In genomic region chr16:53549970-53550406, GRCh38 we compare ENCODE assay signal across 8 cellular contexts. TPM values are rescaled to one million over a fixed set of nuclear protein-coding genes. Genes with fewer than 3 reads are reported as not detected.
DNase-seq lines count a peak whose midpoint lies in the region; ATAC-seq and TF ChIP-seq lines count a peak whose summit lies in the region.

No MANE protein-coding gene starts in this region.

- no peak overlapping the region for H3K4me3 ChIP-seq in AG04450 (ENCODE audit: low read depth, low read length)
- no peak overlapping the region for H3K4me3 ChIP-seq in colonic mucosa
- no peak overlapping the region for H3K4me3 ChIP-seq in liver (ENCODE audit: low read depth in 1 of 3, low read length in 3 of 3)

- DNase-seq in AG04450 (ENCODE audit: low read depth, low spot score) (peak; percentile 70), NCI-H345 (lab: John Stamatoyannopoulos, UW) (peak; percentile 61), colonic mucosa (peak; percentile 56)
- DNase-seq in activated CD4-positive, alpha-beta T cell treated with anti-CD3 and anti-CD28 coated beads for 1 hour, result peak; percentile 22
- DNase-seq in stimulated activated CD4-positive, alpha-beta T cell treated with anti-CD3 and anti-CD28 coated beads, TNF-alpha, amount 100 ng/mL, for 1 hour (ENCODE audit: low read depth in 3 of 3, low spot score in 1 of 3), result peak; percentile 2 to 28 (median 16)

- ATAC-seq in GM18517 (IDR thresholded peaks at IDR 0.05; ENCODE audit: unreplicated experiment) (peak; percentile 71), HG03135 (IDR thresholded peaks at IDR 0.05; ENCODE audit: unreplicated experiment) (peak; percentile 56)

- H3K27me3 ChIP-seq in AG04450 (ENCODE audit: control insufficient read depth, insufficient read depth, low read length) (peaks cover 31% of the 10 kb centered on the region), colonic mucosa (no peaks in the 10 kb centered on the region), liver (ENCODE audit: control insufficient read depth in 4 of 4, insufficient read depth in 4 of 4, low read length in 3 of 4) (no peaks in the 10 kb centered on the region)

- H3K27ac ChIP-seq in AG04450 (ENCODE audit: low read depth, low read length) (no peak overlapping the region), colonic mucosa (no peak overlapping the region), liver (ENCODE audit: low read depth in 1 of 2, low read length in 2 of 2) (no peak overlapping the region)

- H3K9ac ChIP-seq in colonic mucosa (ENCODE audit: low read depth in 2 of 2, low read length in 2 of 2) (no peak overlapping the region), liver (ENCODE audit: low read depth in 1 of 2, low read length in 2 of 2) (no peak overlapping the region)

- H3K36me3 ChIP-seq in colonic mucosa (no peaks in the 10 kb centered on the region), liver (ENCODE audit: control insufficient read depth in 4 of 4, insufficient read depth in 3 of 4, low read depth in 1 of 4, low read length in 3 of 4) (no peaks in the 10 kb centered on the region)

- H3K4me1 ChIP-seq in colonic mucosa (no peaks in the 10 kb centered on the region), liver (ENCODE audit: control insufficient read depth in 4 of 4, insufficient read depth in 4 of 4, low read length in 3 of 4) (peaks cover 0 to 3% (median 0%) of the 10 kb centered on the region in 4 donors)

- peak; percentile 93 for TF ChIP-seq RAD21 in liver (IDR thresholded peaks at IDR 0.05)

- intact Hi-C loops in colonic mucosa (cut with DNase I), result no loop called here

- POLR2A ChIA-PET in AG04450 (lab: Yijun Ruan, JAX), result interaction anchor here (0.5 kb wide), 1 partner anchor 1893 kb away, joined by 4 read pairs; no protein-coding TSS in a partner anchor

- H3K9me3 ChIP-seq in AG04450 (ENCODE audit: control insufficient read depth, insufficient read depth, low read length) (no peaks in the 10 kb centered on the region), colonic mucosa (no peaks in the 10 kb centered on the region), liver (ENCODE audit: control insufficient read depth in 4 of 4, low read length in 3 of 4) (no peaks in the 10 kb centered on the region)

- TF ChIP-seq CTCF in AG04450 (IDR thresholded peaks at IDR 0.05; ENCODE audit: low read depth, low read length) (peak; percentile 79), colonic mucosa (IDR thresholded peaks at IDR 0.05) (peak; percentile 61), liver (IDR thresholded peaks at IDR 0.05; ENCODE audit: low read depth, low read length, missing input control) (peak; percentile 82)

- WGBS in liver, result 2% methylated on average over 13 of the region's 13 CpGs

- CTCF ChIA-PET in AG04450 (lab: Charles Lee), result interaction anchor here (0.6 to 2.2 kb wide), 44 partner anchors 10 to 1918 kb away, joined by 3 to 19 read pairs (median 4); no protein-coding TSS in a partner anchor

TF ChIP-seq in liver, 16 proteins besides CTCF, POLR2A, EP300 and RAD21:
- no peak for TF ChIP-seq ZBTB33 (IDR thresholded peaks at IDR 0.05)
- peak; percentile 24 for TF ChIP-seq YY1 (IDR thresholded peaks at IDR 0.05)
- peak; percentile 99 for TF ChIP-seq MAX (IDR thresholded peaks at IDR 0.05)
- TF ChIP-seq REST (IDR thresholded peaks at IDR 0.05), result peak; percentile 23
- no peak for TF ChIP-seq TAF1 (conservative IDR thresholded peaks at IDR 0.05)
- TF ChIP-seq FOXA2 (IDR thresholded peaks at IDR 0.05), result no peak
- TF ChIP-seq HNF4G (IDR thresholded peaks at IDR 0.05), result no peak
- TF ChIP-seq NR2F2 (IDR thresholded peaks at IDR 0.05), result no peak
- no peak for TF ChIP-seq GABPA (IDR thresholded peaks at IDR 0.05 in 1 of 2, conservative IDR thresholded peaks at IDR 0.05 in 1 of 2)
- no peak for TF ChIP-seq ATF3 (IDR thresholded peaks at IDR 0.05)
- TF ChIP-seq HNF4A (conservative IDR thresholded peaks at IDR 0.05), result peak; percentile 31 to 42
- TF ChIP-seq EGR1 (IDR thresholded peaks at IDR 0.05; ENCODE audit: low read depth in 2 of 2), result no peak
- TF ChIP-seq FOXA1 (IDR thresholded peaks at IDR 0.05), result no peak
- TF ChIP-seq JUND (IDR thresholded peaks at IDR 0.05), result no peak
- TF ChIP-seq SP1 (IDR thresholded peaks at IDR 0.05), result no peak
- TF ChIP-seq RXRA (IDR thresholded peaks at IDR 0.05), result no peak

RNA-seq across cellular contexts. Expression of gene AKTIP, which starts 47.0 kb away (rescaled TPM):
- polyA plus RNA-seq in AG04450 (2011; rRNA removed) (27.2 and 28.5 TPM in 2 replicates), liver (10 to 100 TPM; 20.1 to 20.7 TPM)
- polyA minus RNA-seq in AG04450 (2011; rRNA and poly(A)+ RNA removed), result 17.5 and 22.8 TPM in 2 replicates
- total RNA-seq in colonic mucosa (10 to 100 TPM; 27.1 to 30.2 TPM), liver (10 to 100 TPM in 1 of 2 donors, 1 to 10 TPM in 1; 7.5 to 47.1 TPM)

Comparison
In these comparisons a context has a peak if more than half of its experiments do, and no peak if none do; other contexts are left out.
1. DNase-seq: peak in every context shown above with its lines; median percentile 70 in AG04450; 61 in NCI-H345; 56 in colonic mucosa; 22 in activated CD4-positive, alpha-beta T cell treated with anti-CD3 and anti-CD28 coated beads for 1 hour; 16 in stimulated activated CD4-positive, alpha-beta T cell treated with anti-CD3 and anti-CD28 coated beads, TNF-alpha, amount 100 ng/mL, for 1 hour.